ENCODE assay signal across 8 cellular contexts in genomic region chr7:87220026-87220733, GRCh38. TPM values are rescaled to one million over a fixed set of nuclear protein-coding genes. Genes with fewer than 3 reads are reported as not detected.
A peak's percentile ranks its signal among the peaks of the same experiment; 100 is the strongest.
DNase-seq lines count a peak whose midpoint lies in the region; TF ChIP-seq lines count a peak whose summit lies in the region.

No MANE protein-coding gene starts in this region.

- under 1% methylated on average over 45 of the region's 75 CpGs for WGBS in SK-N-SH (ENCODE audit: low lambda C conversion rate)

- DNase-seq in H4 (ENCODE audit: low spot score) (peak; percentile 77), SK-N-SH (peak; percentile 97), cardiac septum (ENCODE audit: low spot score) (peak; percentile 83), pons (ENCODE audit: low spot score) (peak; percentile 70), type B pancreatic cell (ENCODE audit: extremely low spot score, unreplicated experiment) (peak; percentile 86)
- DNase-seq in activated naive CD8-positive, alpha-beta T cell treated with anti-CD3 and anti-CD28 coated beads, Interleukin-2, amount 50 U/mL, for 16 hours (ENCODE audit: low read depth, low spot score) = peak; percentile 67

- peaks cover 14% of the 10 kb centered on the region for H3K27me3 ChIP-seq in Loucy (ENCODE audit: insufficient read depth, low read length, poor library complexity, severe bottlenecking)
- H3K27me3 ChIP-seq in SK-N-SH (ENCODE audit: insufficient read depth) = no peaks in the 10 kb centered on the region

- peaks cover 21% of the 10 kb centered on the region for H3K4me1 Mint-ChIP-seq in type B pancreatic cell (ENCODE audit: unreplicated experiment)

- H3K4me3 ChIP-seq in Loucy (ENCODE audit: low read length, poor library complexity, severe bottlenecking) (peak overlapping the region; percentile 85), SK-N-SH (ENCODE audit: low read depth in 2 of 2, low read length in 1 of 2) (peak overlapping the region; percentile 95 to 99)

- peak overlapping the region; percentile 61 to 74 for H3K27ac ChIP-seq in SK-N-SH (ENCODE audit: low read depth in 2 of 2, low read length in 1 of 2)

- peaks cover 4% of the 10 kb centered on the region for H3K36me3 Mint-ChIP-seq in type B pancreatic cell

- H3K9ac ChIP-seq in ES-I3 (ENCODE audit: low read depth, low read length) (peak overlapping the region; percentile 94), Loucy (ENCODE audit: low read depth, low read length, poor library complexity, severe bottlenecking) (peak overlapping the region; percentile 71), SK-N-SH (peak overlapping the region; percentile 87)

- H3K4me1 ChIP-seq in ES-I3 (ENCODE audit: insufficient read depth, low read length) = no peaks in the 10 kb centered on the region
- peaks cover 30% of the 10 kb centered on the region for H3K4me1 ChIP-seq in Loucy (ENCODE audit: insufficient read depth, low read length, poor library complexity, severe bottlenecking)
- peaks cover 0 to 24% of the 10 kb centered on the region in 2 experiments; a peak in 2 of 4 replicates for H3K4me1 ChIP-seq in SK-N-SH (ENCODE audit: control insufficient read depth in 1 of 2, insufficient read depth in 2 of 2, low read depth in 1 of 2, low read length in 1 of 2)

- peak overlapping the region; percentile 97 for H2AFZ ChIP-seq in Loucy (ENCODE audit: low read length)
- peak overlapping the region; percentile 94 for H2AFZ ChIP-seq in SK-N-SH (ENCODE audit: low read depth)

- no peak for TF ChIP-seq CTCF in Loucy (conservative IDR thresholded peaks at IDR 0.05; ENCODE audit: low read length)
- TF ChIP-seq CTCF in SK-N-SH (IDR thresholded peaks at IDR 0.05) = no peak
- TF ChIP-seq CTCF in type B pancreatic cell (conservative IDR thresholded peaks at IDR 0.05) = peak; percentile 49

- H3K9me2 ChIP-seq in Loucy (replicated peaks; ENCODE audit: low read depth, low read length) = no peaks in the 10 kb centered on the region
- H3K9me2 ChIP-seq in SK-N-SH = no peaks in the 10 kb centered on the region

- H4K20me1 ChIP-seq in Loucy (ENCODE audit: insufficient read depth, low read length, poor library complexity, severe bottlenecking) (no peaks in the 10 kb centered on the region), SK-N-SH (ENCODE audit: insufficient read depth) (no peaks in the 10 kb centered on the region)

- intact Hi-C loops in cardiac septum (cut with DNase I) = no loop called here

- POLR2A ChIA-PET in SK-N-SH (lab: Yijun Ruan, JAX) = interaction anchor here (0.6 to 2.4 kb wide), 7 partner anchors 11 to 1091 kb away, joined by 3 to 22 read pairs (median 4); partner anchors contain the start of gene DMTF1

- H3K79me2 ChIP-seq in Loucy (ENCODE audit: insufficient read depth, low read length) = peaks cover 44% of the 10 kb centered on the region
- H3K79me2 ChIP-seq in SK-N-SH (ENCODE audit: insufficient read depth) = peaks cover 13% of the 10 kb centered on the region

- TF ChIP-seq RAD21 in SK-N-SH (IDR thresholded peaks at IDR 0.05; ENCODE audit: low read length) = no peak

- no peaks in the 10 kb centered on the region for H3K9me3 Mint-ChIP-seq in type B pancreatic cell

- no peaks in the 10 kb centered on the region for H3K36me3 ChIP-seq in ES-I3 (ENCODE audit: insufficient read depth, low read length)
- no peaks in the 10 kb centered on the region for H3K36me3 ChIP-seq in Loucy (ENCODE audit: insufficient read depth, low read length)
- peaks cover 0 to 15% of the 10 kb centered on the region in 2 experiments for H3K36me3 ChIP-seq in SK-N-SH (replicated peaks in 1 of 2; ENCODE audit: control insufficient read depth in 1 of 2, insufficient read depth in 2 of 2, low read length in 1 of 2)

- CTCF ChIA-PET in SK-N-SH (lab: Yijun Ruan, JAX) = interaction anchor here (0.6 to 2.8 kb wide), 14 partner anchors 9 to 293 kb away, joined by 3 to 15 read pairs (median 4); partner anchors contain the start of gene ELAPOR2

- peak overlapping the region; percentile 77 for H3K4me2 ChIP-seq in Loucy (ENCODE audit: low read depth, low read length, poor library complexity, severe bottlenecking)
- H3K4me2 ChIP-seq in SK-N-SH = peak overlapping the region; percentile 94

- no peak for TF ChIP-seq EP300 in SK-N-SH (IDR thresholded peaks at IDR 0.05; ENCODE audit: borderline replicate concordance in 1 of 2, low read depth in 1 of 2, low read length in 1 of 2)

- no peaks in the 10 kb centered on the region for H3K27me3 Mint-ChIP-seq in type B pancreatic cell

- H3K4me3 Mint-ChIP-seq in type B pancreatic cell = peak overlapping the region; percentile 95

- H3F3A ChIP-seq in Loucy (ENCODE audit: low read depth) (no peaks in the 10 kb centered on the region; the same call in 1 of the 2 replicates), SK-N-SH (replicated peaks; ENCODE audit: insufficient read depth) (peaks cover 5% of the 10 kb centered on the region)

- peak overlapping the region; percentile 86 for H3K27ac Mint-ChIP-seq in type B pancreatic cell

- no peaks in the 10 kb centered on the region for H3K9me3 ChIP-seq in ES-I3 (ENCODE audit: control insufficient read depth, insufficient read depth, low read length)
- H3K9me3 ChIP-seq in Loucy (ENCODE audit: insufficient read depth, low read depth, low read length) = no peaks in the 10 kb centered on the region
- no peaks in the 10 kb centered on the region for H3K9me3 ChIP-seq in SK-N-SH

TF ChIP-seq in SK-N-SH, 30 proteins besides CTCF, POLR2A, EP300 and RAD21 (continues in another document):
- peak; percentile 60; the same call in 1 of the 2 replicates for TF ChIP-seq RFX5 (IDR thresholded peaks at IDR 0.05; ENCODE audit: low read length)
- no peak; the same call in 1 of the 2 replicates for TF ChIP-seq NFIC (IDR thresholded peaks at IDR 0.05; ENCODE audit: borderline replicate concordance)
- TF ChIP-seq PBX3 (IDR thresholded peaks at IDR 0.05) = peak; percentile 30; the same call in 1 of the 2 replicates
- TF ChIP-seq, protein P1, sequence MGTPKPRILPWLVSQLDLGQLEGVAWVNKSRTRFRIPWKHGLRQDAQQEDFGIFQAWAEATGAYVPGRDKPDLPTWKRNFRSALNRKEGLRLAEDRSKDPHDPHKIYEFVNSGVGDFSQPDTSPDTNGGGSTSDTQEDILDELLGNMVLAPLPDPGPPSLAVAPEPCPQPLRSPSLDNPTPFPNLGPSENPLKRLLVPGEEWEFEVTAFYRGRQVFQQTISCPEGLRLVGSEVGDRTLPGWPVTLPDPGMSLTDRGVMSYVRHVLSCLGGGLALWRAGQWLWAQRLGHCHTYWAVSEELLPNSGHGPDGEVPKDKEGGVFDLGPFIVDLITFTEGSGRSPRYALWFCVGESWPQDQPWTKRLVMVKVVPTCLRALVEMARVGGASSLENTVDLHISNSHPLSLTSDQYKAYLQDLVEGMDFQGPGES (IDR thresholded peaks at IDR 0.05; ENCODE audit: low read depth, low read length) = no peak
- peak; percentile 98 for TF ChIP-seq RCOR1 (IDR thresholded peaks at IDR 0.05; ENCODE audit: low read length)
- 0 out of 2 replicates have a peak, but pooled peaks have one; percentile 23 for TF ChIP-seq GABPA (IDR thresholded peaks at IDR 0.05; ENCODE audit: low read depth)
- TF ChIP-seq, protein P2, sequence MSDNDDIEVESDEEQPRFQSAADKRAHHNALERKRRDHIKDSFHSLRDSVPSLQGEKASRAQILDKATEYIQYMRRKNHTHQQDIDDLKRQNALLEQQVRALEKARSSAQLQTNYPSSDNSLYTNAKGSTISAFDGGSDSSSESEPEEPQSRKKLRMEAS (IDR thresholded peaks at IDR 0.05; ENCODE audit: low read depth) = peak; percentile 86
- TF ChIP-seq GATA2 (CRISPR knock-in tag; IDR thresholded peaks at IDR 0.05) = no peak; the same call in 1 of the 2 replicates
- peak; percentile 33 for TF ChIP-seq CHD2 (IDR thresholded peaks at IDR 0.05; ENCODE audit: low read length, partially characterized antibody)
- no peak; the same call in 1 of the 2 replicates for TF ChIP-seq TEAD4 (IDR thresholded peaks at IDR 0.05; ENCODE audit: borderline replicate concordance, insufficient read depth)
- TF ChIP-seq ELF1 (IDR thresholded peaks at IDR 0.05) = no peak
- TF ChIP-seq YY1 (IDR thresholded peaks at IDR 0.05; ENCODE audit: low read depth) = peak; percentile 22; the same call in 1 of the 2 replicates
- no peak for TF ChIP-seq NRF1 (IDR thresholded peaks at IDR 0.05; ENCODE audit: low read depth, low read length)
- TF ChIP-seq SIN3A (IDR thresholded peaks at IDR 0.05; ENCODE audit: borderline replicate concordance, low read depth, low read length) = peak; percentile 44; the same call in 1 of the 2 replicates
- TF ChIP-seq TAF1 (IDR thresholded peaks at IDR 0.05; ENCODE audit: borderline replicate concordance, low read depth, low read length) = peak; percentile 72; the same call in 1 of the 2 replicates
- TF ChIP-seq FOSL2 (IDR thresholded peaks at IDR 0.05; ENCODE audit: borderline replicate concordance, low read depth) = no peak
- TF ChIP-seq MEF2A (IDR thresholded peaks at IDR 0.05; ENCODE audit: borderline replicate concordance, low read depth) = no peak
- no peak for TF ChIP-seq MXI1 (IDR thresholded peaks at IDR 0.05; ENCODE audit: low read depth, low read length)
- TF ChIP-seq POLR2AphosphoS5 (IDR thresholded peaks at IDR 0.05; ENCODE audit: low read depth, low read length) = peak; percentile 74
- no peak for TF ChIP-seq EZH2phosphoT487 (IDR thresholded peaks at IDR 0.05; ENCODE audit: borderline replicate concordance, low read depth)

RNA-seq across cellular contexts. Expression of gene TMEM243, which starts 0.6 kb away (rescaled TPM):
- 61.7 and 73.9 TPM in 2 replicates for total RNA-seq in H4 (2014; rRNA removed; shearing (Covaris generic))
- polyA plus RNA-seq in SK-N-SH (2012; rRNA removed) = 31.1 and 36.5 TPM in 2 replicates
- 42.5 and 50.4 TPM in 2 replicates for polyA plus RNA-seq in SK-N-SH (2012; cell fraction: cytosol; rRNA removed)
- polyA plus RNA-seq in SK-N-SH (2012; cell fraction: nucleus; rRNA removed) = 36.0 and 51.1 TPM in 2 replicates
- total RNA-seq in cardiac septum = 5.9 TPM
- total RNA-seq in type B pancreatic cell (ENCODE audit: low replicate concordance) = 19.0 and 20.1 TPM in 2 replicates

Comparison
In these comparisons a context has a peak if more than half of its experiments do, and no peak if none do; other contexts are left out.
1. Peak in every context shown above with its lines: DNase-seq, H3K4me3 ChIP-seq and H3K27ac ChIP-seq.